Comparison of ENCODE assay signal across 11 cellular contexts in genomic region chr9:37928552-37929430, GRCh38.
"Had no signal": no experiment of that assay in that cellular context is flagged by ENCODE, and none has a peak within 500 bp of the region (broad histone marks: within the 10 kb centered on the region; RNA-seq: fewer than 3 reads in every experiment).

No MANE protein-coding gene starts in this region.

- H3K4me3 ChIP-seq: neural progenitor cell had no signal

- H3K27me3 ChIP-seq: neural progenitor cell had no signal

- H3K9ac ChIP-seq: neural progenitor cell had no signal

- H3K36me3 ChIP-seq: neural progenitor cell had no signal

- H3K4me2 ChIP-seq: neural progenitor cell had no signal

- H3K27ac ChIP-seq: neural progenitor cell had no signal

- ATAC-seq: effector memory CD8-positive, alpha-beta T cell; stimulated activated naive B cell treated with anti-CD40 and anti-IgM and Interleukin-4, amounts not matched to agents 10 μg/mL and 1 μg/mL and 100 μg/mL, for 72 hours; T-helper 17 cell had no signal

- H3K4me1 ChIP-seq: neural progenitor cell had no signal

- H3K36me3 Mint-ChIP-seq: activated naive CD4-positive, alpha-beta T cell treated with anti-CD3 and anti-CD28 coated beads, Interleukin-2, amount 10 ng/mL, durations not matched to agents 7 days and 5 days; immature natural killer cell; memory B cell had no signal

- H3K27me3 Mint-ChIP-seq: memory B cell had no signal

- H3K4me3 Mint-ChIP-seq: activated naive CD4-positive, alpha-beta T cell treated with anti-CD3 and anti-CD28 coated beads, Interleukin-2, amount 10 ng/mL, durations not matched to agents 7 days and 5 days; effector memory CD8-positive, alpha-beta T cell; immature natural killer cell; memory B cell; stimulated activated naive B cell treated with anti-CD40 and anti-IgM and Interleukin-4, amounts not matched to agents 10 μg/mL and 1 μg/mL and 100 μg/mL, for 72 hours; T-helper 17 cell had no signal

- H2AFZ ChIP-seq: neural progenitor cell had no signal

- H3K4me1 Mint-ChIP-seq: immature natural killer cell, memory B cell had no signal

- DNase-seq: activated CD4-positive, alpha-beta T cell treated with anti-CD3 and anti-CD28 coated beads, Interleukin-2, amount 50 U/mL, for 1 hour; activated naive CD4-positive, alpha-beta T cell treated with anti-CD3 and anti-CD28 coated beads, Interleukin-2, amount 10 ng/mL, durations not matched to agents 7 days and 5 days; effector memory CD8-positive, alpha-beta T cell; immature natural killer cell; stimulated activated naive B cell treated with anti-CD40 and anti-IgM and Interleukin-4, amounts not matched to agents 10 μg/mL and 1 μg/mL and 100 μg/mL, for 72 hours; T-helper 17 cell had no signal

- FAIRE-seq: small intestine, TTC549 had no signal

- H3K27ac Mint-ChIP-seq: activated naive CD4-positive, alpha-beta T cell treated with anti-CD3 and anti-CD28 coated beads, Interleukin-2, amount 10 ng/mL, durations not matched to agents 7 days and 5 days; activated T-helper 2 cell treated with anti-CD3 and anti-CD28 coated beads, Interferon-gamma antibody, Interleukin-2, Interleukin-4, amounts not matched to agents 10 μg/mL and 5 μg/mL and 100 μg/mL, durations not matched to agents 14 hours and 24 hours and 36 hours; effector memory CD8-positive, alpha-beta T cell; immature natural killer cell; memory B cell; T-helper 17 cell had no signal

- H3K9me3 Mint-ChIP-seq: activated naive CD4-positive, alpha-beta T cell treated with anti-CD3 and anti-CD28 coated beads, Interleukin-2, amount 10 ng/mL, durations not matched to agents 7 days and 5 days; activated T-helper 2 cell treated with anti-CD3 and anti-CD28 coated beads, Interferon-gamma antibody, Interleukin-2, Interleukin-4, amounts not matched to agents 10 μg/mL and 5 μg/mL and 100 μg/mL, durations not matched to agents 14 hours and 24 hours and 36 hours; effector memory CD8-positive, alpha-beta T cell; immature natural killer cell; stimulated activated naive B cell treated with anti-CD40 and anti-IgM and Interleukin-4, amounts not matched to agents 10 μg/mL and 1 μg/mL and 100 μg/mL, for 72 hours had no signal
